9 cellular contexts compared by ENCODE assay signal in genomic region chr14:32657081-32657480, GRCh38.
A peak's percentile ranks its signal among the peaks of the same experiment; 100 is the strongest.
DNase-seq lines count a peak whose midpoint lies in the region; ATAC-seq and TF ChIP-seq lines count a peak whose summit lies in the region.
"Had no signal": no experiment of that assay in that cellular context is flagged by ENCODE, and none has a peak within 500 bp of the region (broad histone marks: within the 10 kb centered on the region; RNA-seq: fewer than 3 reads in every experiment).

No MANE protein-coding gene starts in this region.

- DNase-seq in NB4 (ENCODE audit: low read depth): peak; percentile 85
- DNase-seq in fibroblast of villous mesenchyme (ENCODE audit: low read depth): peak; percentile 77
- DNase-seq in stimulated activated CD4-positive, alpha-beta T cell treated with anti-CD3 and anti-CD28 coated beads, Interleukin-4, amount 100 ng/mL, for 1 hour: no peak
- no peak for DNase-seq in NCI-H128 (lab: John Stamatoyannopoulos, UW; ENCODE audit: unreplicated experiment)
- DNase-seq in dedifferentiated amniotic fluid mesenchymal stem cell (ENCODE audit: extremely low spot score): no peak
- DNase-seq: naive B cell had no signal

- H3K27ac ChIP-seq in skeletal muscle tissue (ENCODE audit: low read depth, low read length): peak overlapping the region; percentile 22

- no peak for TF ChIP-seq POLR2A in NB4 (IDR thresholded peaks at IDR 0.05; ENCODE audit: extremely low read depth, insufficient read length)

- no peak overlapping the region for H3K9ac ChIP-seq in skeletal muscle tissue (ENCODE audit: low read depth in 1 of 3, low read length in 3 of 3)

- TF ChIP-seq CTCF in NB4 (IDR thresholded peaks at IDR 0.05; ENCODE audit: low read depth, low read length) (no peak), fibroblast of villous mesenchyme (IDR thresholded peaks at IDR 0.05; ENCODE audit: insufficient read depth, low read depth, low read length) (no peak)

- ATAC-seq in GM18858 (IDR thresholded peaks at IDR 0.05; ENCODE audit: unreplicated experiment): peak; percentile 71
- no peak for ATAC-seq in HG02840 (IDR thresholded peaks at IDR 0.05; ENCODE audit: low FRiP score, unreplicated experiment)

- H3K27me3 ChIP-seq in skeletal muscle tissue (ENCODE audit: control insufficient read depth in 3 of 3, insufficient read depth in 3 of 3, low read length in 3 of 3): no peaks in the 10 kb centered on the region

- no peaks in the 10 kb centered on the region for H3K36me3 ChIP-seq in skeletal muscle tissue (ENCODE audit: control insufficient read depth in 3 of 3, insufficient read depth in 3 of 3, low read length in 3 of 3)

- H3K4me3 ChIP-seq in NB4 (ENCODE audit: low read depth, low read length) (no peak overlapping the region), fibroblast of villous mesenchyme (ENCODE audit: low read depth, low read length) (no peak overlapping the region), skeletal muscle tissue (ENCODE audit: low read length in 3 of 3) (no peak overlapping the region)

- no peaks in the 10 kb centered on the region for H3K9me3 ChIP-seq in skeletal muscle tissue (ENCODE audit: control insufficient read depth in 3 of 3, low read length in 3 of 3)

- H3K4me1 ChIP-seq in skeletal muscle tissue (ENCODE audit: control insufficient read depth in 3 of 3, insufficient read depth in 3 of 3, low read length in 3 of 3): peaks cover 0 to 6% (median 3%) of the 10 kb centered on the region in 3 donors

Comparison
In these comparisons a context has a peak if more than half of its experiments do, and no peak if none do; other contexts are left out.
1. DNase-seq: peak in NB4 (single experiment) and fibroblast of villous mesenchyme (single experiment); none in stimulated activated CD4-positive, alpha-beta T cell treated with anti-CD3 and anti-CD28 coated beads, Interleukin-4, amount 100 ng/mL, for 1 hour (single experiment), NCI-H128 (single experiment) and dedifferentiated amniotic fluid mesenchymal stem cell (single experiment).